Comparison of ENCODE assay signal across 8 cellular contexts in the genomic region with DNA sequence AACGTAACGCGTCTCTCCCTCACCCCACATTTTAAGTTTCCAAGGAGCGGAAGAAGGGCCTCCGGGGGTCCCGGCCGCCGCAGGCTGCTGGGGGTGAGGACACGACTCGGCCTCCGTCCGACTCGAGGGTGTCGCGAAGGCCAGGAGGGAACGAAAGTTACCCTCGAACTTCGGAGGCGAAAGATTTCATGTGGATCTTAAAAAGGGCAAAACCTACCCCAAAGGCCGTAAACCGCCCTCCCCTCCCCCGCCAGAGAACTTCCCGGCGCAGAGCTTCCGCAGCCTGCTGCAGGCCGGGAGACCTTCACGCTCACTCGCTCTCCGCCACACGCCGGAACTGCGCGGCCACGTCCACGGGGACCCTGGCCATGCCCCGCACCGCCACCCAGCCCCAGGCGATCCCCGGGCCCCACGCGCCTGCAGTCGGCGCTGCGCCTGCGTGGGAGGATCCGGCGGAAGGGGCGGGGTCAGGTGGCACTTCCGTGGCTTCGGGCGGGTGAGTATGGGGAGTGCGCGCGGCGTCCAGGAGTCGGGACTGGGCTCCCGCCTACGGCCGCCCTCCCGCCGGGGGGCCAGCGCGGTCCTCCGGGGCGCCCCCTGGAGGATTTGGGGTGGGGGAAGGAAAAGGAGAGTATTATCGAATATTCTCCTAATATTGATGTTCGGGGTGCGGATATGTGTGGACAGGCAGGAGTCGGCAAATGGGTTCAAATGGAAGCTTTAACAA. TPM values are rescaled to one million over a fixed set of nuclear protein-coding genes. Genes with fewer than 3 reads are reported as not detected.
A peak's percentile ranks its signal among the peaks of the same experiment; 100 is the strongest.
DNase-seq lines count a peak whose midpoint lies in the region; ATAC-seq and TF ChIP-seq lines count a peak whose summit lies in the region.

MMAA (plus strand) TSS at position 474 of the 727 bp plus-strand sequence. CDS start 19,755 bp downstream, outside the sequence.

- peaks cover 3% of the 10 kb centered on the region for H3K9me3 ChIP-seq in adipocyte (ENCODE audit: control insufficient read depth, low read length)
- H3K9me3 ChIP-seq in heart left ventricle = no peaks in the 10 kb centered on the region
- H3K9me3 ChIP-seq in upper lobe of right lung = no peaks in the 10 kb centered on the region

- WGBS in heart left ventricle, 4 donors = 1 to 2% (median 1%) methylated on average over 37 to 69 of the region's 69 CpGs

- H3K36me3 ChIP-seq in adipocyte (ENCODE audit: control insufficient read depth, insufficient read depth, low read length, severe bottlenecking) (no peaks in the 10 kb centered on the region), heart left ventricle (no peaks in the 10 kb centered on the region), upper lobe of right lung (no peaks in the 10 kb centered on the region)

- H3K27me3 ChIP-seq in adipocyte (replicated peaks; ENCODE audit: control insufficient read depth, insufficient read depth, low read length) (no peaks in the 10 kb centered on the region), heart left ventricle (no peaks in the 10 kb centered on the region), upper lobe of right lung (no peaks in the 10 kb centered on the region)

- DNase-seq in NCI-H1092 treated with DMSO at 0.1 percent for 48 hours (lab: John Stamatoyannopoulos, UW) (peak; percentile 92), SW 1271 (lab: John Stamatoyannopoulos, UW) (peak; percentile 44 to 75), adipocyte (ENCODE audit: low read depth) (peak; percentile 99), heart left ventricle (peak; percentile 96 to 98 (median 97)), posterior cingulate gyrus (peak; percentile 90 to 99 (median 94)), upper lobe of right lung (peak; percentile 99)

- H3K4me3 ChIP-seq in adipocyte (ENCODE audit: low read length) = peak within 1 kb of the TSS; percentile 91
- peak within 1 kb of the TSS; percentile 60 to 89 (median 78) for H3K4me3 ChIP-seq in heart left ventricle
- H3K4me3 ChIP-seq in upper lobe of right lung = peak within 1 kb of the TSS; percentile 81

- peak; percentile 82 for ATAC-seq in HG02623 (IDR thresholded peaks at IDR 0.05; ENCODE audit: unreplicated experiment)
- peak; percentile 99 to 100 (median 100) for ATAC-seq in heart left ventricle
- ATAC-seq in upper lobe of right lung = peak; percentile 99

- intact Hi-C loops in heart left ventricle (cut with DNase I) = loop anchor here (2.0 to 10.0 kb wide), 14 partner anchors 62 to 1444 kb away; partner anchors contain the start of genes SMAD1 (in 3 of the 10) and ZNF827 (in 3 of the 10)
- intact Hi-C loops in posterior cingulate gyrus (cut with DNase I) = loop anchor here (2.0 to 10.0 kb wide), 3 partner anchors 116 to 438 kb away; partner anchors contain the start of gene OTUD4
- intact Hi-C loops in upper lobe of right lung (cut with DNase I) = loop anchor here (10.0 kb wide), 1 partner anchor 384 kb away; no protein-coding TSS in a partner anchor

- peak; percentile 50 to 92 for TF ChIP-seq POLR2A in heart left ventricle (IDR thresholded peaks at IDR 0.05)

- peak within 1 kb of the TSS; percentile 100 for H3K9ac ChIP-seq in adipocyte (ENCODE audit: low read length)

- H3K27ac ChIP-seq in heart left ventricle = peak within 1 kb of the TSS; percentile 88 to 98 (median 94)
- peak within 1 kb of the TSS; percentile 96 for H3K27ac ChIP-seq in upper lobe of right lung

- TF ChIP-seq CTCF in GM12872 (IDR thresholded peaks at IDR 0.05; ENCODE audit: insufficient read depth, low read depth, low read length) = peak; percentile 70
- TF ChIP-seq CTCF in heart left ventricle (IDR thresholded peaks at IDR 0.05) = peak; percentile 43 to 87 (median 68)
- TF ChIP-seq CTCF in upper lobe of right lung (IDR thresholded peaks at IDR 0.05) = peak; percentile 68

- H3K4me1 ChIP-seq in adipocyte (ENCODE audit: control insufficient read depth, insufficient read depth, low read length) = peaks cover 25% of the 10 kb centered on the region
- H3K4me1 ChIP-seq in heart left ventricle = peaks cover 0 to 35% (median 11%) of the 10 kb centered on the region in 12 donors
- peaks cover 6% of the 10 kb centered on the region for H3K4me1 ChIP-seq in upper lobe of right lung

RNA-seq across cellular contexts. Expression of gene MMAA, which starts in this region (rescaled TPM):
- total RNA-seq in heart left ventricle (10 to 100 TPM in 2 of 9 donors, 1 to 10 TPM in 7; 3.3 to 12.6 (median 8.7) TPM), upper lobe of right lung (11.9 TPM)
- 1 to 10 TPM; 3.6 to 4.0 TPM for polyA plus RNA-seq in heart left ventricle

Comparison
In these comparisons a context has a peak if more than half of its experiments do, and no peak if none do; other contexts are left out.
1. Peak in every context shown above with its lines: DNase-seq, ATAC-seq, H3K4me3 ChIP-seq and H3K27ac ChIP-seq.